In genomic region chr11:126346586-126346940, GRCh38 we compare ENCODE assay signal across 9 cellular contexts. TPM values are rescaled to one million over a fixed set of nuclear protein-coding genes. Genes with fewer than 3 reads are reported as not detected.
DNase-seq lines count a peak whose midpoint lies in the region; ATAC-seq and TF ChIP-seq lines count a peak whose summit lies in the region.
"Had no signal": no experiment of that assay in that cellular context is flagged by ENCODE, and none has a peak within 500 bp of the region (broad histone marks: within the 10 kb centered on the region; RNA-seq: fewer than 3 reads in every experiment).

No MANE protein-coding gene starts in this region.

- no peak for TF ChIP-seq CTCF in CD4-positive, alpha-beta T cell (IDR thresholded peaks at IDR 0.05)
- TF ChIP-seq CTCF in coronary artery (IDR thresholded peaks at IDR 0.05) (no peak), osteocyte (IDR thresholded peaks at IDR 0.05) (no peak)

- H3K4me3 Mint-ChIP-seq in CD4-positive, alpha-beta T cell, result no peak overlapping the region
- H3K4me3 Mint-ChIP-seq in osteocyte (ENCODE audit: unreplicated experiment), result no peak overlapping the region

- intact Hi-C loops in CD4-positive, alpha-beta T cell (cut with DNase I, micrococcal nuclease), result no loop called here

- DNase-seq in CD4-positive, alpha-beta T cell, result no peak
- peak; percentile 76 for DNase-seq in NCI-H146 treated with DMSO at 0.1 percent for 48 hours (lab: John Stamatoyannopoulos, UW; ENCODE audit: unreplicated experiment)
- no peak for DNase-seq in coronary artery (ENCODE audit: low spot score)
- DNase-seq in osteocyte (ENCODE audit: extremely low spot score, unreplicated experiment), result no peak
- DNase-seq in NCI-H1436 (lab: John Stamatoyannopoulos, UW), result no peak
- DNase-seq in AG08395 (ENCODE audit: low spot score), result no peak
- no peak for DNase-seq in NCI-H774 (lab: John Stamatoyannopoulos, UW)
- DNase-seq: effector memory CD4-positive, alpha-beta T cell had no signal

- peak overlapping the region; percentile 3 for H3K27ac ChIP-seq in CD4-positive, alpha-beta T cell (ENCODE audit: low read depth, low read length)
- peak overlapping the region; percentile 62 to 83 for H3K27ac ChIP-seq in coronary artery

- H3K9me3 Mint-ChIP-seq in CD4-positive, alpha-beta T cell, result no peaks in the 10 kb centered on the region
- H3K9me3 Mint-ChIP-seq in osteocyte (ENCODE audit: unreplicated experiment), result no peaks in the 10 kb centered on the region

- no peaks in the 10 kb centered on the region for H3K9me3 ChIP-seq in CD4-positive, alpha-beta T cell (ENCODE audit: control insufficient read depth, low read length)

- H3K36me3 Mint-ChIP-seq in CD4-positive, alpha-beta T cell (ENCODE audit: low read depth), result peaks cover 43% of the 10 kb centered on the region
- H3K36me3 Mint-ChIP-seq in osteocyte (ENCODE audit: unreplicated experiment), result peaks cover 10% of the 10 kb centered on the region

- no peak for ATAC-seq in CD4-positive, alpha-beta T cell (ENCODE audit: poor library complexity)
- ATAC-seq in GM21423 (IDR thresholded peaks at IDR 0.05; ENCODE audit: unreplicated experiment), result no peak

- H3K27ac Mint-ChIP-seq in CD4-positive, alpha-beta T cell, result no peak overlapping the region
- H3K27ac Mint-ChIP-seq in osteocyte (ENCODE audit: unreplicated experiment), result peak overlapping the region; percentile 63

- no peaks in the 10 kb centered on the region for H3K27me3 Mint-ChIP-seq in CD4-positive, alpha-beta T cell
- no peaks in the 10 kb centered on the region for H3K27me3 Mint-ChIP-seq in osteocyte (ENCODE audit: unreplicated experiment)

- POLR2A ChIA-PET in CD4-positive, alpha-beta T cell (lab: Charles Lee), result interaction anchor here (0.6 kb wide), 1 partner anchor 309 kb away, joined by 3 read pairs; no protein-coding TSS in a partner anchor

- H3K4me1 Mint-ChIP-seq in CD4-positive, alpha-beta T cell (ENCODE audit: low read depth), result peaks cover 7% of the 10 kb centered on the region
- peaks cover 61% of the 10 kb centered on the region for H3K4me1 Mint-ChIP-seq in osteocyte (ENCODE audit: unreplicated experiment)

- no peaks in the 10 kb centered on the region for H3K27me3 ChIP-seq in CD4-positive, alpha-beta T cell (ENCODE audit: control insufficient read depth, insufficient read depth, low read length)

- CTCF ChIA-PET in CD4-positive, alpha-beta T cell (lab: Charles Lee), result no interaction called here

- H3K4me3 ChIP-seq in coronary artery, result no peak overlapping the region

RNA-seq across cellular contexts. Expression of gene ST3GAL4, which starts 8.9 kb away (rescaled TPM):
- total RNA-seq in CD4-positive, alpha-beta T cell, result 1 to 10 TPM; 1.6 TPM
- total RNA-seq in osteocyte, result 73.1 and 74.8 TPM in 2 replicates

RNA-seq across cellular contexts. Expression of gene DCPS, which starts 42.7 kb away (rescaled TPM):
- 1 to 10 TPM; 6.2 to 6.3 TPM for total RNA-seq in CD4-positive, alpha-beta T cell
- total RNA-seq in osteocyte, result 11.2 and 15.2 TPM in 2 replicates

Comparison
In these comparisons a context has a peak if more than half of its experiments do, and no peak if none do; other contexts are left out.
1. RNA of gene ST3GAL4, which starts 8.9 kb away (total RNA-seq): 73.1 to 74.8 TPM in osteocyte; 1.6 TPM in CD4-positive, alpha-beta T cell; every median in the first group is over 10 times any median in the second.